10 cellular contexts compared by ENCODE assay signal in genomic region chr20:50724851-50725721, GRCh38. TPM values are rescaled to one million over a fixed set of nuclear protein-coding genes. Genes with fewer than 3 reads are reported as not detected.
A peak's percentile ranks its signal among the peaks of the same experiment; 100 is the strongest.
DNase-seq lines count a peak whose midpoint lies in the region; ATAC-seq and TF ChIP-seq lines count a peak whose summit lies in the region.
"Had no signal": no experiment of that assay in that cellular context is flagged by ENCODE, and none has a peak within 500 bp of the region (broad histone marks: within the 10 kb centered on the region; RNA-seq: fewer than 3 reads in every experiment).

No MANE protein-coding gene starts in this region.

- TF ChIP-seq POLR2A in heart left ventricle (IDR thresholded peaks at IDR 0.05): peak in 1 of 2 donors; percentile 25

- no peak overlapping the region for H3K4me3 Mint-ChIP-seq in activated CD4-positive, alpha-beta memory T cell treated with anti-CD3 and anti-CD28 coated beads for 36 hours
- H3K4me3 Mint-ChIP-seq in activated CD4-positive, alpha-beta memory T cell treated with anti-CD3 and anti-CD28 coated beads, Interleukin-2, amount 10 ng/mL, durations not matched to agents 7 days and 5 days: no peak overlapping the region
- no peak overlapping the region for H3K4me3 Mint-ChIP-seq in CD4-positive, alpha-beta T cell
- no peak overlapping the region for H3K4me3 Mint-ChIP-seq in endothelial cell (ENCODE audit: unreplicated experiment)
- H3K4me3 Mint-ChIP-seq: CD4-positive, CD25-positive, alpha-beta regulatory T cell had no signal

- peak; percentile 91 for DNase-seq in activated CD4-positive, alpha-beta memory T cell treated with anti-CD3 and anti-CD28 coated beads for 36 hours
- DNase-seq in activated CD4-positive, alpha-beta memory T cell treated with anti-CD3 and anti-CD28 coated beads, Interleukin-2, amount 10 ng/mL, durations not matched to agents 7 days and 5 days: no peak
- peak; percentile 56 for DNase-seq in activated T-cell treated with anti-CD3 and anti-CD28 coated beads for 4 hours
- peak; percentile 62 to 93 (median 75) for DNase-seq in heart left ventricle
- DNase-seq in CD4-positive, alpha-beta T cell: no peak
- DNase-seq in endothelial cell (ENCODE audit: low spot score): no peak
- DNase-seq: CD4-positive, CD25-positive, alpha-beta regulatory T cell had no signal

- H3K9me3 Mint-ChIP-seq in activated CD4-positive, alpha-beta memory T cell treated with anti-CD3 and anti-CD28 coated beads for 36 hours: no peaks in the 10 kb centered on the region
- no peaks in the 10 kb centered on the region for H3K9me3 Mint-ChIP-seq in activated CD4-positive, alpha-beta memory T cell treated with anti-CD3 and anti-CD28 coated beads, Interleukin-2, amount 10 ng/mL, durations not matched to agents 7 days and 5 days
- H3K9me3 Mint-ChIP-seq in CD4-positive, alpha-beta T cell: no peaks in the 10 kb centered on the region
- no peaks in the 10 kb centered on the region for H3K9me3 Mint-ChIP-seq in endothelial cell (ENCODE audit: unreplicated experiment)
- H3K9me3 Mint-ChIP-seq: CD4-positive, CD25-positive, alpha-beta regulatory T cell had no signal

- H3K36me3 ChIP-seq in heart left ventricle (no peaks in the 10 kb centered on the region), skeletal muscle tissue (ENCODE audit: control insufficient read depth in 3 of 3, insufficient read depth in 3 of 3, low read length in 3 of 3) (no peaks in the 10 kb centered on the region)

- TF ChIP-seq CTCF in heart left ventricle (IDR thresholded peaks at IDR 0.05) (no peak), endothelial cell (IDR thresholded peaks at IDR 0.05; ENCODE audit: unreplicated experiment) (no peak)
- TF ChIP-seq CTCF in CD4-positive, alpha-beta T cell (IDR thresholded peaks at IDR 0.05): no peak

- H3K9me3 ChIP-seq in heart left ventricle (no peaks in the 10 kb centered on the region), skeletal muscle tissue (ENCODE audit: control insufficient read depth in 3 of 3, low read length in 3 of 3) (no peaks in the 10 kb centered on the region)
- no peaks in the 10 kb centered on the region for H3K9me3 ChIP-seq in CD4-positive, alpha-beta T cell (ENCODE audit: control insufficient read depth, low read length)

- H3K27me3 ChIP-seq in heart left ventricle: peaks cover 0 to under 1% (median 0%) of the 10 kb centered on the region in 9 donors
- no peaks in the 10 kb centered on the region for H3K27me3 ChIP-seq in skeletal muscle tissue (ENCODE audit: control insufficient read depth in 3 of 3, insufficient read depth in 3 of 3, low read length in 3 of 3)
- H3K27me3 ChIP-seq in CD4-positive, alpha-beta T cell (ENCODE audit: control insufficient read depth, insufficient read depth, low read length): no peaks in the 10 kb centered on the region

- peaks cover 28% of the 10 kb centered on the region for H3K4me1 Mint-ChIP-seq in activated CD4-positive, alpha-beta memory T cell treated with anti-CD3 and anti-CD28 coated beads for 36 hours (ENCODE audit: low read depth)
- peaks cover 3% of the 10 kb centered on the region for H3K4me1 Mint-ChIP-seq in activated CD4-positive, alpha-beta memory T cell treated with anti-CD3 and anti-CD28 coated beads, Interleukin-2, amount 10 ng/mL, durations not matched to agents 7 days and 5 days
- no peaks in the 10 kb centered on the region for H3K4me1 Mint-ChIP-seq in CD4-positive, alpha-beta T cell (ENCODE audit: low read depth)
- H3K4me1 Mint-ChIP-seq in endothelial cell (ENCODE audit: unreplicated experiment): peaks cover under 1% of the 10 kb centered on the region
- H3K4me1 Mint-ChIP-seq: CD4-positive, CD25-positive, alpha-beta regulatory T cell had no signal

- no peaks in the 10 kb centered on the region for H3K36me3 Mint-ChIP-seq in activated CD4-positive, alpha-beta memory T cell treated with anti-CD3 and anti-CD28 coated beads for 36 hours
- H3K36me3 Mint-ChIP-seq in activated CD4-positive, alpha-beta memory T cell treated with anti-CD3 and anti-CD28 coated beads, Interleukin-2, amount 10 ng/mL, durations not matched to agents 7 days and 5 days (ENCODE audit: low read depth): no peaks in the 10 kb centered on the region
- no peaks in the 10 kb centered on the region for H3K36me3 Mint-ChIP-seq in CD4-positive, alpha-beta T cell (ENCODE audit: low read depth)
- no peaks in the 10 kb centered on the region for H3K36me3 Mint-ChIP-seq in endothelial cell (ENCODE audit: low read depth, unreplicated experiment)
- H3K36me3 Mint-ChIP-seq: CD4-positive, CD25-positive, alpha-beta regulatory T cell had no signal

- H3K4me3 ChIP-seq in heart left ventricle: no peak overlapping the region
- H3K4me3 ChIP-seq in skeletal muscle tissue (ENCODE audit: low read length in 3 of 3): peak overlapping the region in 2 of 3 donors; percentile 2 to 49

- peak overlapping the region; percentile 53 to 71 (median 71) for H3K9ac ChIP-seq in skeletal muscle tissue (ENCODE audit: low read depth in 1 of 3, low read length in 3 of 3)

- WGBS in heart left ventricle, 4 donors: 34 to 40% (median 37%) methylated on average over 14 of the region's 14 CpGs

- CTCF ChIA-PET in activated CD4-positive, alpha-beta memory T cell treated with anti-CD3 and anti-CD28 coated beads for 36 hours (lab: Charles Lee): interaction anchor here (0.6 to 3.1 kb wide), 8 partner anchors 8 to 523 kb away, joined by 3 to 23 read pairs (median 4); partner anchors contain the start of gene BCAS4
- CTCF ChIA-PET in activated CD4-positive, alpha-beta memory T cell treated with anti-CD3 and anti-CD28 coated beads, Interleukin-2, amount 10 ng/mL, durations not matched to agents 7 days and 5 days (lab: Charles Lee): interaction anchor here (1.4 to 2.1 kb wide), 2 partner anchors 24 to 68 kb away, joined by 5 to 10 read pairs; no protein-coding TSS in a partner anchor
- CTCF ChIA-PET in CD4-positive, alpha-beta T cell (lab: Charles Lee): interaction anchor here (0.8 kb wide), 1 partner anchor 69 kb away, joined by 3 read pairs; no protein-coding TSS in a partner anchor

- H3K4me1 ChIP-seq in heart left ventricle (peaks cover 0 to 36% (median 16%) of the 10 kb centered on the region in 12 donors), skeletal muscle tissue (ENCODE audit: control insufficient read depth in 3 of 3, insufficient read depth in 3 of 3, low read length in 3 of 3) (peaks cover 13 to 22% (median 21%) of the 10 kb centered on the region in 3 donors)

- H3K27ac ChIP-seq in heart left ventricle (peak overlapping the region; percentile 64 to 89 (median 76)), skeletal muscle tissue (ENCODE audit: low read depth, low read length) (peak overlapping the region; percentile 56)
- H3K27ac ChIP-seq in CD4-positive, alpha-beta T cell (ENCODE audit: low read depth, low read length): no peak overlapping the region

- intact Hi-C loops in activated CD4-positive, alpha-beta memory T cell treated with anti-CD3 and anti-CD28 coated beads for 36 hours (cut with micrococcal nuclease): no loop called here
- intact Hi-C loops in heart left ventricle (cut with DNase I): loop anchor here in 1 of 10 donors (5.0 kb wide), 2 partner anchors 68 to 98 kb away; no protein-coding TSS in a partner anchor
- intact Hi-C loops in CD4-positive, alpha-beta T cell (cut with DNase I, micrococcal nuclease): no loop called here

- H3K27ac Mint-ChIP-seq in activated CD4-positive, alpha-beta memory T cell treated with anti-CD3 and anti-CD28 coated beads for 36 hours: no peak overlapping the region
- no peak overlapping the region for H3K27ac Mint-ChIP-seq in activated CD4-positive, alpha-beta memory T cell treated with anti-CD3 and anti-CD28 coated beads, Interleukin-2, amount 10 ng/mL, durations not matched to agents 7 days and 5 days
- no peak overlapping the region for H3K27ac Mint-ChIP-seq in CD4-positive, alpha-beta T cell
- no peak overlapping the region for H3K27ac Mint-ChIP-seq in endothelial cell (ENCODE audit: unreplicated experiment)
- H3K27ac Mint-ChIP-seq: CD4-positive, CD25-positive, alpha-beta regulatory T cell had no signal

- H3K27me3 Mint-ChIP-seq in activated CD4-positive, alpha-beta memory T cell treated with anti-CD3 and anti-CD28 coated beads for 36 hours: no peaks in the 10 kb centered on the region
- H3K27me3 Mint-ChIP-seq in activated CD4-positive, alpha-beta memory T cell treated with anti-CD3 and anti-CD28 coated beads, Interleukin-2, amount 10 ng/mL, durations not matched to agents 7 days and 5 days: no peaks in the 10 kb centered on the region
- H3K27me3 Mint-ChIP-seq in CD4-positive, alpha-beta T cell: no peaks in the 10 kb centered on the region
- H3K27me3 Mint-ChIP-seq in endothelial cell (ENCODE audit: unreplicated experiment): peaks cover under 1% of the 10 kb centered on the region

- ATAC-seq in heart left ventricle (peak; percentile 71 to 92 (median 86)), GM18867 (IDR thresholded peaks at IDR 0.05; ENCODE audit: unreplicated experiment) (no peak)
- ATAC-seq in CD4-positive, alpha-beta T cell (ENCODE audit: poor library complexity): no peak

- POLR2A ChIA-PET in activated CD4-positive, alpha-beta memory T cell treated with anti-CD3 and anti-CD28 coated beads for 36 hours (lab: Charles Lee): interaction anchor here (0.6 to 1.2 kb wide), 2 partner anchors 21 to 69 kb away, joined by 4 read pairs; partner anchors contain the start of gene BCAS4
- POLR2A ChIA-PET in activated CD4-positive, alpha-beta memory T cell treated with anti-CD3 and anti-CD28 coated beads, Interleukin-2, amount 10 ng/mL, durations not matched to agents 7 days and 5 days (lab: Charles Lee): no interaction called here
- POLR2A ChIA-PET in CD4-positive, alpha-beta T cell (lab: Charles Lee): no interaction called here

RNA-seq across cellular contexts. Expression of gene PARD6B, which starts 6.3 kb away (rescaled TPM):
- 1 to 10 TPM; 6.3 to 8.2 TPM for total RNA-seq in activated CD4-positive, alpha-beta memory T cell treated with anti-CD3 and anti-CD28 coated beads for 36 hours
- 1 to 10 TPM; 4.3 to 6.2 TPM for total RNA-seq in activated CD4-positive, alpha-beta memory T cell treated with anti-CD3 and anti-CD28 coated beads, Interleukin-2, amount 10 ng/mL, durations not matched to agents 7 days and 5 days
- 10 to 100 TPM in 1 of 9 donors, 1 to 10 TPM in 8; 2.7 to 12.2 (median 5.1) TPM for total RNA-seq in heart left ventricle
- polyA plus RNA-seq in heart left ventricle: 1 to 10 TPM; 1.3 to 2.4 TPM
- 0.52 TPM for total RNA-seq in skeletal muscle tissue
- 1 to 10 TPM; 5.6 to 8.2 TPM for total RNA-seq in CD4-positive, alpha-beta T cell
- total RNA-seq in endothelial cell (ENCODE audit: unreplicated experiment): 7.1 TPM

RNA-seq across cellular contexts. Expression of gene RIPOR3, which starts 33.7 kb away (rescaled TPM):
- not detected for total RNA-seq in activated CD4-positive, alpha-beta memory T cell treated with anti-CD3 and anti-CD28 coated beads for 36 hours
- total RNA-seq in activated CD4-positive, alpha-beta memory T cell treated with anti-CD3 and anti-CD28 coated beads, Interleukin-2, amount 10 ng/mL, durations not matched to agents 7 days and 5 days: not detected
- total RNA-seq in heart left ventricle (10 to 100 TPM in 2 of 9 donors, 1 to 10 TPM in 7; 2.4 to 10.4 (median 4.9) TPM), skeletal muscle tissue (2.6 TPM), endothelial cell (ENCODE audit: unreplicated experiment) (11.2 TPM)
- 10 to 100 TPM in 1 of 2 donors, 1 to 10 TPM in 1; 3.0 to 20.7 TPM for polyA plus RNA-seq in heart left ventricle
- not detected for total RNA-seq in CD4-positive, alpha-beta T cell
- total RNA-seq: activated CD8-positive, alpha-beta memory T cell treated with anti-CD3 and anti-CD28 coated beads for 36 hours had no signal

Comparison
In these comparisons a context has a peak if more than half of its experiments do, and no peak if none do; other contexts are left out.
1. DNase-seq: peak in activated CD4-positive, alpha-beta memory T cell treated with anti-CD3 and anti-CD28 coated beads for 36 hours (single experiment), activated T-cell treated with anti-CD3 and anti-CD28 coated beads for 4 hours (single experiment) and heart left ventricle (5 of 5); none in activated CD4-positive, alpha-beta memory T cell treated with anti-CD3 and anti-CD28 coated beads, Interleukin-2, amount 10 ng/mL, durations not matched to agents 7 days and 5 days (single experiment), CD4-positive, alpha-beta T cell (0 of 10) and endothelial cell (single experiment).
2. ATAC-seq: peak in heart left ventricle (4 of 4); none in CD4-positive, alpha-beta T cell (single experiment) and GM18867 (single experiment).
3. H3K4me3 ChIP-seq: peak in skeletal muscle tissue (2 of 3); none in heart left ventricle (0 of 12).